In the genomic region with DNA sequence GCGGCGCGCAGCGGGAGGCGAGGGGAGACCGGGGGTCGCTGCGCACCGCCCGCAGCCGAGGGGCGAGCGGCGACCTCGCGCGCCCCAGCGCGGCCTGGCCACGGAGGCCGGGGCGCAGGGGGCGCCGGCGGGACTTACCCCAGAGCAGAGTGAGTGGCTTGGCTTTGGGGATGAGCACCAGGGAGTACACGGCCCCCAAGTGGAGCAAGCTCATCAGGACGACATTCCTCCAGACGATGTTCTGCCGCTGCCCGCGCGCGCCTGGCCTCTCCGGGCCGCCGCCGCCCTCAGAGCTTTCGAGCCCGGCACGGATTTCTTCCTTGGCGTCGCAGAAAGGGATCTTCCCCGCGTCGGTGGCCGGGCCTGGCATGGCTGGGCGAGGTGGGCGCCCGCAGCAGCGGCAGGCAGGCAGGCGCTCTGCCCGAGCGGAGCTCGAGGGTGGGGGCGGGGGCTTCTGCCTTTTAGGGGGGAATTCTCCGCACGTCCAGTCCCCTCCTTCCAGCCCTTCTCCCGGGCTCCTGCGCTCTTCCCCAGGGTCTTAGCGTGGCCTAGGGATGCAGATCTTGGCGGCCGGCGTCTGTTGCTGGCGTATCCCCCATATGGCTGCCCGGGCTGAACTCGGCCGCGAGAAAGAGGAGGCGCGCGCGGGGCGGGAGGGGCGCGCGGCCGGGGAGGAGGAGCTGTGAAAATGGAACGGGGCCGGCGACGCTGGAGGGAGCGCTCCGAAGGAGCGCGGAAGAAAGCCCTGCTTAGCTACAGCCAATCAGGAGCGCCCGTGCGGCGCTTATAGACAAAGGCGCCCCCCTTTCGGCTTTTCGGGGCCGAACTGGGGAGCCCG, we compare ENCODE assay signal across 1 cellular context.
TF ChIP-seq lines count a peak whose summit lies in the region.

Gene SCD5 (minus strand): TSS at position 629 of the 838 bp plus-strand sequence. CDS start 259 bp downstream, at position 370.

TF ChIP-seq in HEK293, 187 proteins besides CTCF, POLR2A, EP300 and RAD21 (continued from another document):
- TF ChIP-seq, protein P1, sequence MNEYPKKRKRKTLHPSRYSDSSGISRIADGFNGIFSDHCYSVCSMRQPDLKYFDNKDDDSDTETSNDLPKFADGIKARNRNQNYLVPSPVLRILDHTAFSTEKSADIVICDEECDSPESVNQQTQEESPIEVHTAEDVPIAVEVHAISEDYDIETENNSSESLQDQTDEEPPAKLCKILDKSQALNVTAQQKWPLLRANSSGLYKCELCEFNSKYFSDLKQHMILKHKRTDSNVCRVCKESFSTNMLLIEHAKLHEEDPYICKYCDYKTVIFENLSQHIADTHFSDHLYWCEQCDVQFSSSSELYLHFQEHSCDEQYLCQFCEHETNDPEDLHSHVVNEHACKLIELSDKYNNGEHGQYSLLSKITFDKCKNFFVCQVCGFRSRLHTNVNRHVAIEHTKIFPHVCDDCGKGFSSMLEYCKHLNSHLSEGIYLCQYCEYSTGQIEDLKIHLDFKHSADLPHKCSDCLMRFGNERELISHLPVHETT (tag by site-specific recombination; IDR thresholded peaks at IDR 0.05), result no peak
- TF ChIP-seq, protein P2, sequence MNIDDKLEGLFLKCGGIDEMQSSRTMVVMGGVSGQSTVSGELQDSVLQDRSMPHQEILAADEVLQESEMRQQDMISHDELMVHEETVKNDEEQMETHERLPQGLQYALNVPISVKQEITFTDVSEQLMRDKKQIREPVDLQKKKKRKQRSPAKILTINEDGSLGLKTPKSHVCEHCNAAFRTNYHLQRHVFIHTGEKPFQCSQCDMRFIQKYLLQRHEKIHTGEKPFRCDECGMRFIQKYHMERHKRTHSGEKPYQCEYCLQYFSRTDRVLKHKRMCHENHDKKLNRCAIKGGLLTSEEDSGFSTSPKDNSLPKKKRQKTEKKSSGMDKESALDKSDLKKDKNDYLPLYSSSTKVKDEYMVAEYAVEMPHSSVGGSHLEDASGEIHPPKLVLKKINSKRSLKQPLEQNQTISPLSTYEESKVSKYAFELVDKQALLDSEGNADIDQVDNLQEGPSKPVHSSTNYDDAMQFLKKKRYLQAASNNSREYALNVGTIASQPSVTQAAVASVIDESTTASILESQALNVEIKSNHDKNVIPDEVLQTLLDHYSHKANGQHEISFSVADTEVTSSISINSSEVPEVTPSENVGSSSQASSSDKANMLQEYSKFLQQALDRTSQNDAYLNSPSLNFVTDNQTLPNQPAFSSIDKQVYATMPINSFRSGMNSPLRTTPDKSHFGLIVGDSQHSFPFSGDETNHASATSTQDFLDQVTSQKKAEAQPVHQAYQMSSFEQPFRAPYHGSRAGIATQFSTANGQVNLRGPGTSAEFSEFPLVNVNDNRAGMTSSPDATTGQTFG (tag by site-specific recombination; IDR thresholded peaks at IDR 0.05; ENCODE audit: borderline replicate concordance), result no peak
- TF ChIP-seq ZNF24 (tag by site-specific recombination; IDR thresholded peaks at IDR 0.05), result no peak
- TF ChIP-seq ZNF48 (tag by site-specific recombination; IDR thresholded peaks at IDR 0.05), result no peak
- TF ChIP-seq, protein P3, sequence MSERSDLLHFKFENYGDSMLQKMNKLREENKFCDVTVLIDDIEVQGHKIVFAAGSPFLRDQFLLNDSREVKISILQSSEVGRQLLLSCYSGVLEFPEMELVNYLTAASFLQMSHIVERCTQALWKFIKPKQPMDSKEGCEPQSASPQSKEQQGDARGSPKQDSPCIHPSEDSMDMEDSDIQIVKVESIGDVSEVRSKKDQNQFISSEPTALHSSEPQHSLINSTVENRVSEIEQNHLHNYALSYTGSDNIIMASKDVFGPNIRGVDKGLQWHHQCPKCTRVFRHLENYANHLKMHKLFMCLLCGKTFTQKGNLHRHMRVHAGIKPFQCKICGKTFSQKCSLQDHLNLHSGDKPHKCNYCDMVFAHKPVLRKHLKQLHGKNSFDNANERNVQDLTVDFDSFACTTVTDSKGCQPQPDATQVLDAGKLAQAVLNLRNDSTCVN (tag by site-specific recombination; optimal IDR thresholded peaks at IDR 0.05), result peak; percentile 84
- TF ChIP-seq ZBTB8A (tag by site-specific recombination; IDR thresholded peaks at IDR 0.05), result peak; percentile 87
- peak; percentile 71 for TF ChIP-seq ZXDB (tag by site-specific recombination; IDR thresholded peaks at IDR 0.05)
TF ChIP-seq in HEK293: peak in this region for 24.
